Comparison of ENCODE assay signal across 26 cellular contexts in the genomic region with DNA sequence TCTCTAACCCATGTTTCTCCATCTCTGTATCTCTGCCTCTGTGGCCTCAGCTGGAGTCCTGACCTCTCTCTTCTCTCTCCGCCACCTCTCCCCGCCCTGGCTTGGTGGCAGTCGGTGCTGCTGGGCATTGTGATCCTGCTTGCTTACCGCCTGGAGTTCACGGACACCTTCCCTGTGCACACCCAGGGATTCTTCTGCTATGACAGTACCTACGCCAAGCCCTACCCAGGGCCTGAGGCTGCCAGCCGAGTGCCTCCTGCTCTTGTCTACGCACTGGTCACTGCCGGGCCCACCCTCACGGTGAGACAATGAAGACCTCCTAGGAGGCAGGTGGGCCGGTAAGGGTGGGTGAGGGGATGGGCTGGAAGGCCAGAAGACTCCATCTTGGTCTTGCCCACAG.
"Had no signal": no experiment of that assay in that cellular context is flagged by ENCODE, and none has a peak within 500 bp of the region (broad histone marks: within the 10 kb centered on the region; RNA-seq: fewer than 3 reads in every experiment).

No MANE protein-coding gene starts in this region.

- DNase-seq: dorsolateral prefrontal cortex; effector CD4-positive, alpha-beta T cell; esophagus squamous epithelium; heart left ventricle; hippocampal formation; left cardiac atrium; left lung; mesenchymal stem cell; mucosa of descending colon; naive B cell; nucleus accumbens; ovary; posterior cingulate gyrus; psoas muscle; sigmoid colon; stimulated activated CD4-positive, alpha-beta T cell treated with anti-CD3 and anti-CD28 coated beads, Interleukin-2, amount 100 ng/mL, for 24 hours; stimulated activated CD4-positive, alpha-beta T cell treated with anti-CD3 and anti-CD28 coated beads, Interleukin-4, amount 100 ng/mL, for 24 hours; stimulated activated naive CD4-positive, alpha-beta T cell treated with Interleukin-2 at 50 U/mL for 16 hours; stomach; thyroid gland; trophoblast cell had no signal

- H3K27ac ChIP-seq: dorsolateral prefrontal cortex, heart left ventricle, left lung, neural progenitor cell, ovary, psoas muscle, sigmoid colon, stomach, thyroid gland had no signal

- H3K4me3 ChIP-seq: dorsolateral prefrontal cortex, esophagus squamous epithelium, heart left ventricle, left lung, mucosa of descending colon, neural progenitor cell, ovary, psoas muscle, sigmoid colon, stomach, thyroid gland had no signal

- H3K4me2 ChIP-seq: neural progenitor cell had no signal

- H3K27me3 ChIP-seq: dorsolateral prefrontal cortex, esophagus squamous epithelium, heart left ventricle, left lung, ovary, sigmoid colon, stomach, thyroid gland had no signal

- H3K9me3 Mint-ChIP-seq: mesothelial cell of epicardium; naive B cell; neural progenitor cell; stimulated activated effector memory CD8-positive, alpha-beta T cell treated with anti-CD3 and anti-CD28 coated beads, Interleukin-12 subunit alpha, Interleukin-12 subunit beta, amount 100 ng/mL, for 72 hours had no signal

- H3K9me3 ChIP-seq: esophagus squamous epithelium, heart left ventricle, left lung, mucosa of descending colon, ovary, psoas muscle, sigmoid colon, stomach, thyroid gland had no signal

- H3K4me3 Mint-ChIP-seq: mesothelial cell of epicardium; natural killer cell treated with Interleukin-12 subunit alpha and Interleukin-12 subunit beta and Interleukin-15 and Interleukin-18, amount 100 ng/mL, for 72 hours; neural progenitor cell; stimulated activated effector memory CD8-positive, alpha-beta T cell treated with anti-CD3 and anti-CD28 coated beads, Interleukin-12 subunit alpha, Interleukin-12 subunit beta, amount 100 ng/mL, for 72 hours had no signal

- H3K36me3 ChIP-seq: neural progenitor cell, ovary, thyroid gland had no signal

- H2AFZ ChIP-seq: neural progenitor cell had no signal

- H3K27ac Mint-ChIP-seq: mesothelial cell of epicardium; natural killer cell treated with Interleukin-12 subunit alpha and Interleukin-12 subunit beta and Interleukin-15 and Interleukin-18, amount 100 ng/mL, for 72 hours; neural progenitor cell; stimulated activated effector memory CD8-positive, alpha-beta T cell treated with anti-CD3 and anti-CD28 coated beads, Interleukin-12 subunit alpha, Interleukin-12 subunit beta, amount 100 ng/mL, for 72 hours had no signal

- H3K36me3 Mint-ChIP-seq: naive B cell; natural killer cell treated with Interleukin-12 subunit alpha and Interleukin-12 subunit beta and Interleukin-15 and Interleukin-18, amount 100 ng/mL, for 72 hours; neural progenitor cell; stimulated activated effector memory CD8-positive, alpha-beta T cell treated with anti-CD3 and anti-CD28 coated beads, Interleukin-12 subunit alpha, Interleukin-12 subunit beta, amount 100 ng/mL, for 72 hours had no signal

- ATAC-seq: heart left ventricle; left cardiac atrium; left lung; mucosa of descending colon; natural killer cell treated with Interleukin-12 subunit alpha and Interleukin-12 subunit beta and Interleukin-15 and Interleukin-18, amount 100 ng/mL, for 72 hours; psoas muscle; right cardiac atrium; stimulated activated effector memory CD8-positive, alpha-beta T cell treated with anti-CD3 and anti-CD28 coated beads, Interleukin-12 subunit alpha, Interleukin-12 subunit beta, amount 100 ng/mL, for 72 hours had no signal
